ENCODE assay signal across 11 cellular contexts in genomic region chr1:169133801-169134558, GRCh38. TPM values are rescaled to one million over a fixed set of nuclear protein-coding genes. Genes with fewer than 3 reads are reported as not detected.
DNase-seq lines count a peak whose midpoint lies in the region; ATAC-seq, FAIRE-seq and TF ChIP-seq lines count a peak whose summit lies in the region.
"Had no signal": no experiment of that assay in that cellular context is flagged by ENCODE, and none has a peak within 500 bp of the region (broad histone marks: within the 10 kb centered on the region; RNA-seq: fewer than 3 reads in every experiment).

No MANE protein-coding gene starts in this region.

- DNase-seq in DMS53 (lab: John Stamatoyannopoulos, UW), result peak; percentile 31
- no peak for DNase-seq in DMS53 treated with DMSO at 0.1 percent for 48 hours (lab: John Stamatoyannopoulos, UW; ENCODE audit: unreplicated experiment)
- no peak for DNase-seq in left ventricle myocardium superior
- DNase-seq in testis, result no peak
- DNase-seq in NK-92 treated with Interleukin-12 subunit alpha and Interleukin-12 subunit beta, amount 100 ng/mL, for 24 hours (lab: John Stamatoyannopoulos, UW), result no peak
- DNase-seq in GOT3 (lab: John Stamatoyannopoulos, UW), result no peak
- no peak for DNase-seq in HTR-8/SVneo (ENCODE audit: insufficient read length, low spot score)
- DNase-seq: islet precursor cell, small intestine had no signal

- peak; percentile 45 for ATAC-seq in left ventricle myocardium superior

- no peak for FAIRE-seq in HTR-8/SVneo (lab: Jason Lieb, UNC)
- FAIRE-seq: small intestine had no signal

- TF ChIP-seq POLR2A in testis (IDR thresholded peaks at IDR 0.05), result no peak

- no peaks in the 10 kb centered on the region for H3K9me3 ChIP-seq in testis

- WGBS in testis, 2 donors, result 60 to 74% methylated on average over 3 of the region's 3 CpGs

- intact Hi-C loops in left ventricle myocardium superior (cut with micrococcal nuclease), result no loop called here
- intact Hi-C loops in testis (cut with DNase I; ENCODE audit: low total_unique reads), result no loop called here

- H3K27ac ChIP-seq in VCaP (no peak overlapping the region), testis (no peak overlapping the region)
- H3K27ac ChIP-seq: RWPE1 had no signal

- TF ChIP-seq CTCF in VCaP (conservative IDR thresholded peaks at IDR 0.05) (peak; percentile 45; the same call in 1 of the 2 replicates), testis (IDR thresholded peaks at IDR 0.05) (peak in 2 of 3 experiments; percentile 21 to 38)

- no peaks in the 10 kb centered on the region for H3K36me3 ChIP-seq in testis (ENCODE audit: low read depth, missing control alignments)

- peaks cover 5% of the 10 kb centered on the region for H3K4me1 ChIP-seq in testis

- no peaks in the 10 kb centered on the region for H3K27me3 ChIP-seq in testis

- no peak overlapping the region for H3K4me3 ChIP-seq in testis

RNA-seq across cellular contexts. Expression of gene ATP1B1, which starts 27.5 kb away (rescaled TPM):
- total RNA-seq in left ventricle myocardium superior (298 TPM), testis (100 to 1,000 TPM; 131 to 160 TPM)
- 98.3 TPM for polyA plus RNA-seq in testis (ENCODE audit: insufficient read depth, low read depth, low replicate concordance)
